15 cellular contexts compared by ENCODE assay signal in genomic region chr9:3498691-3499090, GRCh38. TPM values are rescaled to one million over a fixed set of nuclear protein-coding genes. Genes with fewer than 3 reads are reported as not detected.
DNase-seq lines count a peak whose midpoint lies in the region; ATAC-seq and FAIRE-seq lines count a peak whose summit lies in the region.
"Had no signal": no experiment of that assay in that cellular context is flagged by ENCODE, and none has a peak within 500 bp of the region (broad histone marks: within the 10 kb centered on the region; RNA-seq: fewer than 3 reads in every experiment).

No MANE protein-coding gene starts in this region.

- POLR2A ChIA-PET in naive thymus-derived CD4-positive, alpha-beta T cell (lab: Charles Lee): no interaction called here

- no peak for FAIRE-seq in small intestine (lab: Jason Lieb, UNC)
- FAIRE-seq: HTR-8/SVneo had no signal

- H3K9me3 Mint-ChIP-seq in naive thymus-derived CD4-positive, alpha-beta T cell: peaks cover 0 to 3% (median 1%) of the 10 kb centered on the region in 11 donors
- H3K9me3 Mint-ChIP-seq: dendritic cell treated with granulocyte-macrophage colony-stimulating factor and Interleukin-4, amounts not matched to agents 40 ng/mL and 50 ng/mL, for 4 days had no signal

- H3K27ac Mint-ChIP-seq in T-helper 17 cell: peak overlapping the region; percentile 61
- no peak overlapping the region for H3K27ac Mint-ChIP-seq in naive thymus-derived CD4-positive, alpha-beta T cell
- H3K27ac Mint-ChIP-seq: activated CD4-positive, alpha-beta T cell treated with anti-CD3 and anti-CD28 coated beads for 36 hours; dendritic cell treated with granulocyte-macrophage colony-stimulating factor and Interleukin-4, amounts not matched to agents 40 ng/mL and 50 ng/mL, for 4 days had no signal

- WGBS in small intestine, 3 donors: 79 to 93% (median 89%) methylated on average over 3 of the region's 3 CpGs

- no peak overlapping the region for H3K4me3 ChIP-seq in small intestine (ENCODE audit: low read depth in 1 of 2, low read length in 2 of 2)
- H3K4me3 ChIP-seq in naive thymus-derived CD4-positive, alpha-beta T cell (ENCODE audit: low read length): no peak overlapping the region

- no peaks in the 10 kb centered on the region for H3K27me3 Mint-ChIP-seq in T-helper 17 cell
- H3K27me3 Mint-ChIP-seq in naive thymus-derived CD4-positive, alpha-beta T cell: no peaks in the 10 kb centered on the region
- H3K27me3 Mint-ChIP-seq: activated CD4-positive, alpha-beta T cell treated with anti-CD3 and anti-CD28 coated beads for 36 hours; dendritic cell treated with granulocyte-macrophage colony-stimulating factor and Interleukin-4, amounts not matched to agents 40 ng/mL and 50 ng/mL, for 4 days had no signal

- DNase-seq in DMS53 (lab: John Stamatoyannopoulos, UW) (peak; percentile 55), DMS53 treated with DMSO at 0.1 percent for 48 hours (lab: John Stamatoyannopoulos, UW; ENCODE audit: unreplicated experiment) (no peak), T-helper 17 cell (no peak), hepatic stellate cell (ENCODE audit: low spot score) (peak; percentile 48), small intestine (peak; percentile 10), C1 segment of cervical spinal cord (lab: John Stamatoyannopoulos, UW) (no peak)
- DNase-seq in naive thymus-derived CD4-positive, alpha-beta T cell: no peak
- DNase-seq: 8988T; activated CD4-positive, alpha-beta T cell treated with anti-CD3 and anti-CD28 coated beads for 36 hours; activated gamma-delta T cell treated with Interleukin-2 at 50 U/mL for 16 hours; DND-41; NCI-H226 had no signal

- no peaks in the 10 kb centered on the region for H3K36me3 ChIP-seq in small intestine (ENCODE audit: control insufficient read depth in 2 of 2, insufficient read depth in 2 of 2, low read length in 2 of 2)
- H3K36me3 ChIP-seq in naive thymus-derived CD4-positive, alpha-beta T cell (ENCODE audit: control insufficient read depth in 2 of 3, insufficient read depth in 3 of 3, low read length in 3 of 3): no peaks in the 10 kb centered on the region

- peaks cover 5% of the 10 kb centered on the region for H3K36me3 Mint-ChIP-seq in T-helper 17 cell (ENCODE audit: low read depth)
- peaks cover 2 to 20% (median 14%) of the 10 kb centered on the region in 5 donors for H3K36me3 Mint-ChIP-seq in naive thymus-derived CD4-positive, alpha-beta T cell

- no peaks in the 10 kb centered on the region for H3K9me3 ChIP-seq in T-helper 17 cell (ENCODE audit: control insufficient read depth, low read length, poor library complexity, severe bottlenecking)
- H3K9me3 ChIP-seq in small intestine (ENCODE audit: control insufficient read depth, low read depth): no peaks in the 10 kb centered on the region
- no peaks in the 10 kb centered on the region for H3K9me3 ChIP-seq in naive thymus-derived CD4-positive, alpha-beta T cell (ENCODE audit: control insufficient read depth in 2 of 3, low read length in 3 of 3)

- no peak overlapping the region for H3K4me3 Mint-ChIP-seq in T-helper 17 cell
- H3K4me3 Mint-ChIP-seq in naive thymus-derived CD4-positive, alpha-beta T cell: no peak overlapping the region
- H3K4me3 Mint-ChIP-seq: activated CD4-positive, alpha-beta T cell treated with anti-CD3 and anti-CD28 coated beads for 36 hours; dendritic cell treated with granulocyte-macrophage colony-stimulating factor and Interleukin-4, amounts not matched to agents 40 ng/mL and 50 ng/mL, for 4 days had no signal

- CTCF ChIA-PET in naive thymus-derived CD4-positive, alpha-beta T cell (lab: Charles Lee): no interaction called here

- intact Hi-C loops in naive thymus-derived CD4-positive, alpha-beta T cell (cut with micrococcal nuclease): loop anchor here in 1 of 2 donors (2.0 kb wide), 1 partner anchor 16 kb away; no protein-coding TSS in a partner anchor

- no peaks in the 10 kb centered on the region for H3K4me1 ChIP-seq in small intestine (ENCODE audit: control insufficient read depth in 2 of 2, insufficient read depth in 1 of 2, low read depth in 1 of 2, low read length in 1 of 2)
- H3K4me1 ChIP-seq in naive thymus-derived CD4-positive, alpha-beta T cell (ENCODE audit: control insufficient read depth in 2 of 2, insufficient read depth in 2 of 2, low read length in 2 of 2): no peaks in the 10 kb centered on the region

- ATAC-seq in T-helper 17 cell: no peak
- no peak for ATAC-seq in HG02870 (IDR thresholded peaks at IDR 0.05; ENCODE audit: unreplicated experiment)
- no peak for ATAC-seq in naive thymus-derived CD4-positive, alpha-beta T cell
- ATAC-seq: activated CD4-positive, alpha-beta T cell treated with anti-CD3 and anti-CD28 coated beads for 36 hours had no signal

- H3K27me3 ChIP-seq in small intestine (ENCODE audit: control insufficient read depth in 2 of 2, insufficient read depth in 2 of 2, low read length in 2 of 2): no peaks in the 10 kb centered on the region
- H3K27me3 ChIP-seq in naive thymus-derived CD4-positive, alpha-beta T cell (ENCODE audit: control insufficient read depth in 2 of 2, insufficient read depth in 2 of 2, low read length in 2 of 2): no peaks in the 10 kb centered on the region

- no peak overlapping the region for H3K27ac ChIP-seq in small intestine (ENCODE audit: low read depth in 1 of 2, low read length in 1 of 2)
- no peak overlapping the region for H3K27ac ChIP-seq in naive thymus-derived CD4-positive, alpha-beta T cell (ENCODE audit: low read depth, low read length)

- peaks cover 10% of the 10 kb centered on the region for H3K4me1 Mint-ChIP-seq in T-helper 17 cell
- H3K4me1 Mint-ChIP-seq in naive thymus-derived CD4-positive, alpha-beta T cell: peaks cover 4 to 44% (median 25%) of the 10 kb centered on the region in 7 donors

RNA-seq across cellular contexts. Expression of gene RFX3, which starts 27.1 kb away (rescaled TPM):
- total RNA-seq in T-helper 17 cell: 10 to 100 TPM; 23.6 to 27.1 TPM
- 1 to 10 TPM in 1 of 3 donors, under 1 TPM in 2; 0.27 to 1.9 (median 0.67) TPM for polyA plus RNA-seq in small intestine
- total RNA-seq in naive thymus-derived CD4-positive, alpha-beta T cell: 10 to 100 TPM; 12.8 to 31.7 (median 28.4) TPM
- 1 to 10 TPM; 6.2 TPM for polyA plus RNA-seq in naive thymus-derived CD4-positive, alpha-beta T cell

Comparison
In these comparisons a context has a peak if more than half of its experiments do, and no peak if none do; other contexts are left out.
1. DNase-seq: peak in DMS53 (single experiment), hepatic stellate cell (single experiment) and small intestine (single experiment); none in DMS53 treated with DMSO at 0.1 percent for 48 hours (single experiment), T-helper 17 cell (0 of 3), C1 segment of cervical spinal cord (0 of 14) and naive thymus-derived CD4-positive, alpha-beta T cell (0 of 9).